Comparison of ENCODE assay signal across 13 cellular contexts in genomic region chr4:48254381-48255072, GRCh38. TPM values are rescaled to one million over a fixed set of nuclear protein-coding genes. Genes with fewer than 3 reads are reported as not detected.
DNase-seq lines count a peak whose midpoint lies in the region; ATAC-seq and TF ChIP-seq lines count a peak whose summit lies in the region.
"Had no signal": no experiment of that assay in that cellular context is flagged by ENCODE, and none has a peak within 500 bp of the region (broad histone marks: within the 10 kb centered on the region; RNA-seq: fewer than 3 reads in every experiment).

No MANE protein-coding gene starts in this region.

- H3K27me3 ChIP-seq in CD8-positive, alpha-beta memory T cell (ENCODE audit: insufficient read depth, low read length, poor library complexity, severe bottlenecking) = no peaks in the 10 kb centered on the region
- no peaks in the 10 kb centered on the region for H3K27me3 ChIP-seq in MG63
- H3K27me3 ChIP-seq in lung (ENCODE audit: control insufficient read depth, insufficient read depth) = no peaks in the 10 kb centered on the region
- H3K27me3 ChIP-seq: SJSA1 had no signal

- no peak overlapping the region for H3K27ac Mint-ChIP-seq in CD8-positive, alpha-beta memory T cell
- H3K27ac Mint-ChIP-seq: activated CD8-positive, alpha-beta T cell treated with anti-CD3 and anti-CD28 coated beads for 36 hours had no signal

- H3K4me1 ChIP-seq in CD8-positive, alpha-beta memory T cell (ENCODE audit: insufficient read depth, low read length) = no peaks in the 10 kb centered on the region
- H3K4me1 ChIP-seq in lung (ENCODE audit: control insufficient read depth in 2 of 2, insufficient read depth in 2 of 2, low read length in 2 of 2) = peaks cover 5 to 8% of the 10 kb centered on the region in 2 donors
- H3K4me1 ChIP-seq: foreskin keratinocyte, SJSA1 had no signal

- H3K27me3 Mint-ChIP-seq in CD8-positive, alpha-beta memory T cell = peaks cover 0 to 5% of the 10 kb centered on the region in 2 donors
- H3K27me3 Mint-ChIP-seq: activated CD8-positive, alpha-beta T cell treated with anti-CD3 and anti-CD28 coated beads for 36 hours; stimulated activated naive CD8-positive, alpha-beta T cell treated with anti-CD3 and anti-CD28 coated beads, Interleukin-15, amount 100 ng/mL, for 72 hours had no signal

- POLR2A ChIA-PET in CD8-positive, alpha-beta memory T cell (lab: Charles Lee) = no interaction called here

- CTCF ChIA-PET in CD8-positive, alpha-beta memory T cell (lab: Charles Lee) = no interaction called here

- peaks cover 0 to 8% (median 3%) of the 10 kb centered on the region in 3 donors for H3K4me1 Mint-ChIP-seq in CD8-positive, alpha-beta memory T cell

- no peaks in the 10 kb centered on the region for H3K9me3 ChIP-seq in CD8-positive, alpha-beta memory T cell (ENCODE audit: low read length)
- H3K9me3 ChIP-seq in MG63 (no peaks in the 10 kb centered on the region), lung (ENCODE audit: control insufficient read depth in 2 of 2, insufficient read depth in 1 of 2, low read length in 1 of 2) (peaks cover 0 to 4% of the 10 kb centered on the region in 2 donors)
- H3K9me3 ChIP-seq: SJSA1 had no signal

- no peak for DNase-seq in CD8-positive, alpha-beta memory T cell
- DNase-seq in MG63 (peak; percentile 83), astrocyte of the spinal cord (ENCODE audit: low read depth, low spot score) (peak; percentile 95), lung (ENCODE audit: low spot score) (peak; percentile 50), COLO668 (lab: John Stamatoyannopoulos, UW; ENCODE audit: unreplicated experiment) (no peak), epidermal melanocyte (ENCODE audit: insufficient read length, low spot score) (no peak)
- no peak for DNase-seq in stimulated activated CD4-positive, alpha-beta T cell treated with anti-CD3 and anti-CD28 coated beads, Interleukin-2, amount 100 ng/mL, for 24 hours
- DNase-seq: activated CD8-positive, alpha-beta T cell treated with anti-CD3 and anti-CD28 coated beads for 36 hours; foreskin keratinocyte; NCI-H1694 treated with DMSO at 0.1 percent for 48 hours; stimulated activated naive CD8-positive, alpha-beta T cell treated with anti-CD3 and anti-CD28 coated beads, Interleukin-15, amount 100 ng/mL, for 72 hours had no signal

- H3K4me3 Mint-ChIP-seq in CD8-positive, alpha-beta memory T cell = no peak overlapping the region
- H3K4me3 Mint-ChIP-seq: activated CD8-positive, alpha-beta T cell treated with anti-CD3 and anti-CD28 coated beads for 36 hours; stimulated activated naive CD8-positive, alpha-beta T cell treated with anti-CD3 and anti-CD28 coated beads, Interleukin-15, amount 100 ng/mL, for 72 hours had no signal

- peaks cover 0 to 3% (median 0%) of the 10 kb centered on the region in 5 donors for H3K9me3 Mint-ChIP-seq in CD8-positive, alpha-beta memory T cell
- H3K9me3 Mint-ChIP-seq: activated CD8-positive, alpha-beta T cell treated with anti-CD3 and anti-CD28 coated beads for 36 hours; stimulated activated naive CD8-positive, alpha-beta T cell treated with anti-CD3 and anti-CD28 coated beads, Interleukin-15, amount 100 ng/mL, for 72 hours had no signal

- 56 to 75% methylated on average over 6 of the region's 6 CpGs for WGBS in lung, 2 donors

- in situ Hi-C loops in astrocyte of the spinal cord (cut with HindIII; ENCODE audit: low sequenced_read_pairs) = no loop called here

- no peak overlapping the region for H3K4me3 ChIP-seq in CD8-positive, alpha-beta memory T cell (ENCODE audit: low read length)
- H3K4me3 ChIP-seq in MG63 (no peak overlapping the region), astrocyte of the spinal cord (ENCODE audit: low read depth, low read length) (no peak overlapping the region), lung (no peak overlapping the region)
- H3K4me3 ChIP-seq: SJSA1 had no signal

- peak overlapping the region; percentile 33 for H3K27ac ChIP-seq in CD8-positive, alpha-beta memory T cell (ENCODE audit: low read depth, low read length)
- H3K27ac ChIP-seq in lung (ENCODE audit: low read depth in 1 of 2, low read length in 1 of 2) = peak overlapping the region in 1 of 2 donors; percentile 45
- H3K27ac ChIP-seq: foreskin keratinocyte, SJSA1 had no signal

- H3K36me3 Mint-ChIP-seq in CD8-positive, alpha-beta memory T cell = no peaks in the 10 kb centered on the region

- TF ChIP-seq CTCF in astrocyte of the spinal cord (IDR thresholded peaks at IDR 0.05; ENCODE audit: low read depth, low read length) (no peak), lung (IDR thresholded peaks at IDR 0.05; ENCODE audit: control extremely low read depth, extremely low read depth) (no peak)

- peak; percentile 47 for ATAC-seq in lung (ENCODE audit: insufficient read depth, low FRiP score)
- ATAC-seq in HG03521 (IDR thresholded peaks at IDR 0.05; ENCODE audit: unreplicated experiment) = no peak
- ATAC-seq: activated CD8-positive, alpha-beta T cell treated with anti-CD3 and anti-CD28 coated beads for 36 hours; foreskin keratinocyte; stimulated activated naive CD8-positive, alpha-beta T cell treated with anti-CD3 and anti-CD28 coated beads, Interleukin-15, amount 100 ng/mL, for 72 hours had no signal

- H3K36me3 ChIP-seq in CD8-positive, alpha-beta memory T cell (ENCODE audit: insufficient read depth, low read length) = no peaks in the 10 kb centered on the region
- H3K36me3 ChIP-seq in MG63 (no peaks in the 10 kb centered on the region), lung (ENCODE audit: control insufficient read depth in 2 of 2, insufficient read depth in 2 of 2, low read length in 2 of 2) (no peaks in the 10 kb centered on the region)
- H3K36me3 ChIP-seq: SJSA1 had no signal

RNA-seq across cellular contexts. Expression of gene TEC, which starts 15.1 kb away (rescaled TPM):
- total RNA-seq in CD8-positive, alpha-beta memory T cell = 1 to 10 TPM; 1.6 to 2.4 TPM
- 1.6 TPM for polyA plus RNA-seq in CD8-positive, alpha-beta memory T cell
- total RNA-seq in MG63 (2014; rRNA removed; shearing (Covaris generic); ENCODE audit: low replicate concordance) = 0.86 and 0.99 TPM in 2 replicates
- 10 to 100 TPM in 1 of 2 donors, 1 to 10 TPM in 1; 4.1 to 19.8 TPM for total RNA-seq in lung
- 1 to 10 TPM; 2.0 TPM for polyA plus RNA-seq in lung

Comparison
In these comparisons a context has a peak if more than half of its experiments do, and no peak if none do; other contexts are left out.
1. DNase-seq: peak in MG63 (single experiment), astrocyte of the spinal cord (single experiment) and lung (single experiment); none in CD8-positive, alpha-beta memory T cell (0 of 5), stimulated activated CD4-positive, alpha-beta T cell treated with anti-CD3 and anti-CD28 coated beads, Interleukin-2, amount 100 ng/mL, for 24 hours (0 of 2), COLO668 (single experiment) and epidermal melanocyte (single experiment).